In the genomic region with DNA sequence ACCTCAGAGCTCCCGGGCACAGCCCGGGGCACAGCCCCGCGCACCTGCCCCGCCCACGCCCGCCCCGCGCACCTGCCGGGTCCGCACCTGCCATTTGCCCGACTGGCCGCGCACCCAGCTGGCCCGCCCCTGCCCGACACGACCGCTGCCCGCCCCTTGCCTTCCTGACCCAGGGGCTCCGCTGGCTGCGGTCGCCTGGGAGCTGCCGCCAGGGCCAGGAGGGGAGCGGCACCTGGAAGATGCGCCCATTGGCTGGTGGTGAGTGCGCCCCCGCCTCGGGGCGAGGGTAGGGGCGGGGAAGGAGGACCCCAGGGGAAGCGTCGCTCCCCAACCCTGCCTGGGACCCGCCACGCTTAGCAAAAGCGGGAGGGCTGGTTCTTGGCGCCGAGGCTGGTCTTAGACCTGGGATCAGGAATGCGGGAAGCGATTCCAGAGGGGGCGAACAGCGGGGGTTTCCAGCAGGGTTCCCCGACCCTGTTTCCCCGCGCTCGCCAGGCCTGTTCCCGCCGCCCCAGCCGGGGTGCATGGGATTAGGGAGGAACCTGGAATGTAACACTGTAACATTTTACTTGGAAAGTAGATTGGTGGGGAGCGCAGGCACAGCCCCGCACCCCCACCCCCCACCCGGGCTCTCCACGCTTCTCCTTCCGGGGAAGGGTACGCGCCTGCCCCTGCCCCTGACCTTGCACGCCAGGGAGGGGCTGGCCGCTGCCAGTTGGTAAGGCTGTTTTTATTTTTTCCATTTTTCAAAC, we compare ENCODE assay signal across 1 cellular context.
TF ChIP-seq lines count a peak whose summit lies in the region.

A gene with protein sequence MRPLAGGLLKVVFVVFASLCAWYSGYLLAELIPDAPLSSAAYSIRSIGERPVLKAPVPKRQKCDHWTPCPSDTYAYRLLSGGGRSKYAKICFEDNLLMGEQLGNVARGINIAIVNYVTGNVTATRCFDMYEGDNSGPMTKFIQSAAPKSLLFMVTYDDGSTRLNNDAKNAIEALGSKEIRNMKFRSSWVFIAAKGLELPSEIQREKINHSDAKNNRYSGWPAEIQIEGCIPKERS (plus strand): TSS at position 161 of the 752 bp plus-strand sequence. CDS start 79 bp downstream, at position 240.

TF ChIP-seq in SK-N-SH treated with all-trans-retinoic acid at 6 μM for 48 hours, 23 proteins besides CTCF, POLR2A, EP300 and RAD21 (continued from another document):
- TF ChIP-seq, protein P1, sequence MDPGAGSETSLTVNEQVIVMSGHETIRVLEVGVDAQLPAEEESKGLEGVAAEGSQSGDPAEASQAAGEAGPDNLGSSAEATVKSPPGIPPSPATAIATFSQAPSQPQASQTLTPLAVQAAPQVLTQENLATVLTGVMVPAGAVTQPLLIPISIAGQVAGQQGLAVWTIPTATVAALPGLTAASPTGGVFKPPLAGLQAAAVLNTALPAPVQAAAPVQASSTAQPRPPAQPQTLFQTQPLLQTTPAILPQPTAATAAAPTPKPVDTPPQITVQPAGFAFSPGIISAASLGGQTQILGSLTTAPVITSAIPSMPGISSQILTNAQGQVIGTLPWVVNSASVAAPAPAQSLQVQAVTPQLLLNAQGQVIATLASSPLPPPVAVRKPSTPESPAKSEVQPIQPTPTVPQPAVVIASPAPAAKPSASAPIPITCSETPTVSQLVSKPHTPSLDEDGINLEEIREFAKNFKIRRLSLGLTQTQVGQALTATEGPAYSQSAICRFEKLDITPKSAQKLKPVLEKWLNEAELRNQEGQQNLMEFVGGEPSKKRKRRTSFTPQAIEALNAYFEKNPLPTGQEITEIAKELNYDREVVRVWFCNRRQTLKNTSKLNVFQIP (CRISPR knock-in tag; IDR thresholded peaks at IDR 0.05; ENCODE audit: borderline replicate concordance, low read depth): no peak
- TF ChIP-seq ARNTL (CRISPR knock-in tag; IDR thresholded peaks at IDR 0.05; ENCODE audit: borderline replicate concordance, low read depth): no peak
- no peak for TF ChIP-seq CSDC2 (CRISPR knock-in tag; IDR thresholded peaks at IDR 0.05)
- TF ChIP-seq ZC3H10 (CRISPR knock-in tag; IDR thresholded peaks at IDR 0.05): no peak
- no peak for TF ChIP-seq ISL1 (CRISPR knock-in tag; IDR thresholded peaks at IDR 0.05)
TF ChIP-seq in SK-N-SH treated with all-trans-retinoic acid at 6 μM for 48 hours: peak in this region for 0.
